ENCODE assay signal across 29 cellular contexts in genomic region chr4:166075599-166075998, GRCh38.
"Had no signal": no experiment of that assay in that cellular context is flagged by ENCODE, and none has a peak within 500 bp of the region (broad histone marks: within the 10 kb centered on the region; RNA-seq: fewer than 3 reads in every experiment).

No MANE protein-coding gene starts in this region.

- H3K4me1 Mint-ChIP-seq: mesothelial cell of epicardium, naive B cell had no signal

- DNase-seq: dermis blood vessel endothelial cell; dorsolateral prefrontal cortex; effector CD4-positive, alpha-beta T cell; effector memory CD4-positive, alpha-beta T cell; endodermal cell; erythroblast; esophagus squamous epithelium; foreskin fibroblast; foreskin melanocyte; gastrocnemius medialis; glutamatergic neuron; head of caudate nucleus; heart right ventricle; hippocampal formation; left cardiac atrium; left ventricle myocardium superior; lower lobe of right lung; mesenchymal stem cell; mucosa of descending colon; naive B cell had no signal

- H3K4me1 ChIP-seq: esophagus squamous epithelium, gastrocnemius medialis, heart right ventricle, left lung, lower lobe of right lung had no signal

- H3K9me3 ChIP-seq: esophagus squamous epithelium, gastrocnemius medialis, lower lobe of right lung, mucosa of descending colon had no signal

- H3K4me3 Mint-ChIP-seq: endodermal cell, mesothelial cell of epicardium, naive B cell had no signal

- H3K9me3 Mint-ChIP-seq: endodermal cell, mesothelial cell of epicardium had no signal

- H3K27me3 Mint-ChIP-seq: naive B cell had no signal

- H3K27ac Mint-ChIP-seq: endodermal cell, mesothelial cell of epicardium, naive B cell had no signal

- H3K27me3 ChIP-seq: dorsolateral prefrontal cortex, esophagus squamous epithelium, gastrocnemius medialis, heart right ventricle, left lung had no signal

- H3K4me3 ChIP-seq: coronary artery, dorsolateral prefrontal cortex, esophagus squamous epithelium, gastrocnemius medialis, heart right ventricle, left lung, lower lobe of right lung, mucosa of descending colon had no signal

- FAIRE-seq: colon, endometrium, islet of Langerhans, keratinocyte had no signal

- H3K36me3 Mint-ChIP-seq: mesothelial cell of epicardium, naive B cell had no signal

- H3K36me3 ChIP-seq: esophagus squamous epithelium, gastrocnemius medialis, heart right ventricle, left lung, lower lobe of right lung had no signal

- H3K27ac ChIP-seq: coronary artery, dorsolateral prefrontal cortex, epithelial cell of prostate, esophagus squamous epithelium, gastrocnemius medialis, heart right ventricle, left lung, lower lobe of right lung had no signal

- ATAC-seq: esophagus mucosa, gastrocnemius medialis, heart right ventricle, left cardiac atrium, left lung, left ventricle myocardium superior, lower lobe of right lung, mucosa of descending colon had no signal
